8 cellular contexts compared by ENCODE assay signal in the genomic region with DNA sequence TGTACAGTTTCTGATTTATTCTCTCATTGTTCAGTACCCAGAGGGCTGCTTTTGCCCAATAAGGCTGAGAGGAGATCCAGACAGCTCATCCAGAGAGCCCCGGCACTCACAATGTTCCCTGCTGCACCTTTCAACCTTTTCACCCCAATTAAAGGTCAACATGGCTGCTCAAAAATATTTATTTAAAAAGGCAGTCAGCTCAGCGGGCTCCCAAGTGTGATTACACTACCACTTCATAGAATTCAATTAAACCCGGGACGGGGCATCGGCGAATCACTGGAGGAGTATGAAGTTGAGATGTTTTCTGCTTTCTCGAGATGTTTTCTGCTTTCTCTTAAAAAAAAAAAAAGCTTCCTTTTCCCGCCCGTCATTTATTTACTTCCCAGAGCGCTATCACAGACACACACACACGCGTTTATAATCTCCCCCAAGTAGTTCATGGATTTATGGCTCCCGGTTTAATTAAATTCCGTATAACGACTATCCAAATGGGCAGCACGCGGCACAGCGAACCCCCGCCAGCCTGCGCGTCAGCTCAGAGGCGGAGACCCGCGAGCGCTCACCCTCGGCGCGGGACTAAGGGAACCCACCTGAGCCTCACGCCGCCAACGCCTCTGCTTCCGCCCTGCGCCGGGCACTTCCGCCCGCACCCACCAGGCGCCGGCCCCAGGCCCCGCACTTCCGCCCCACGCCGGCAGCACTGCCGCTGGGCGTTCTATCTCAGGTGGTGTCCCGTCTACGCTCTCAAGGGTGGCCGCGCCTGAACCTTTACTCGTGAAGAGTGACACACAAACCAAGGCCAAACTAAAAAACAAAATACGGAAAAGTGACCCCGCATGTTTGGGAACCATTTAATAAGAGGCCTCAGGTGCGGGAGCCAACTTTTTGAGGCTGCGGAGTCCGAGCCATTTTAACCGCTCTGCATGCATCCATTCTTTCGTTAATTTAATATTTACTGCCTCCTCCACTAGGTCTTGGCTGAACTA. TPM values are rescaled to one million over a fixed set of nuclear protein-coding genes. Genes with fewer than 3 reads are reported as not detected.
A peak's percentile ranks its signal among the peaks of the same experiment; 100 is the strongest.
DNase-seq lines count a peak whose midpoint lies in the region; ATAC-seq and TF ChIP-seq lines count a peak whose summit lies in the region.

C5orf63 (minus strand) TSS at position 642 of the 986 bp plus-strand sequence. CDS start 14,507 bp downstream, outside the sequence.

- peaks cover 5% of the 10 kb centered on the region for H3K36me3 Mint-ChIP-seq in T-helper 1 cell treated with Interleukin-12 subunit alpha and Interleukin-12 subunit beta and Interleukin-4 antibody, amounts not matched to agents 30 μg/mL and 1 μg/mL, for 36 hours (ENCODE audit: low read depth)

- H3K4me1 ChIP-seq in adrenal gland (replicated peaks in 1 of 2) (peaks cover 0 to 10% of the 10 kb centered on the region in 2 donors), iPS-15b (ENCODE audit: control insufficient read depth, insufficient read depth, low read length) (peaks cover 33% of the 10 kb centered on the region)

- H3K4me3 Mint-ChIP-seq in T-helper 1 cell treated with Interleukin-12 subunit alpha and Interleukin-12 subunit beta and Interleukin-4 antibody, amounts not matched to agents 30 μg/mL and 1 μg/mL, for 36 hours = peak within 1 kb of the TSS; percentile 88

- DNase-seq in COR-L47 (lab: John Stamatoyannopoulos, UW) = peak; percentile 79
- peak; percentile 84 for DNase-seq in HT-29 (ENCODE audit: low spot score)
- DNase-seq in adrenal gland = peak; percentile 30 to 66 (median 50)
- peak; percentile 86 for DNase-seq in stimulated activated CD4-positive, alpha-beta T cell treated with anti-CD3 and anti-CD28 coated beads, Interleukin-15, amount 100 ng/mL, for 24 hours
- no peak for DNase-seq in foreskin melanocyte

- intact Hi-C loops in adrenal gland (cut with DNase I) = no loop called here

- H3K4me1 Mint-ChIP-seq in T-helper 1 cell treated with Interleukin-12 subunit alpha and Interleukin-12 subunit beta and Interleukin-4 antibody, amounts not matched to agents 30 μg/mL and 1 μg/mL, for 36 hours (ENCODE audit: low read depth) = peaks cover 15% of the 10 kb centered on the region

- WGBS in adrenal gland, 4 donors = 12 to 34% (median 21%) methylated on average over 52 to 56 of the region's 56 CpGs

- peak within 1 kb of the TSS; percentile 87 for H3K27ac Mint-ChIP-seq in T-helper 1 cell treated with Interleukin-12 subunit alpha and Interleukin-12 subunit beta and Interleukin-4 antibody, amounts not matched to agents 30 μg/mL and 1 μg/mL, for 36 hours

- no peaks in the 10 kb centered on the region for H3K9me3 Mint-ChIP-seq in T-helper 1 cell treated with Interleukin-12 subunit alpha and Interleukin-12 subunit beta and Interleukin-4 antibody, amounts not matched to agents 30 μg/mL and 1 μg/mL, for 36 hours

- ATAC-seq in GM21367 (IDR thresholded peaks at IDR 0.05; ENCODE audit: unreplicated experiment) = peak; percentile 98

- H3K27ac ChIP-seq in adrenal gland = peak within 1 kb of the TSS in 2 of 5 donors; percentile 24 to 46

- H3K9me3 ChIP-seq in adrenal gland (replicated peaks in 1 of 3) (no peaks in the 10 kb centered on the region), iPS-15b (ENCODE audit: control insufficient read depth, insufficient read depth, low read length) (no peaks in the 10 kb centered on the region)

- no peaks in the 10 kb centered on the region for H3K27me3 ChIP-seq in adrenal gland
- no peaks in the 10 kb centered on the region for H3K27me3 ChIP-seq in iPS-15b (ENCODE audit: control insufficient read depth, insufficient read depth, low read length)

- no peaks in the 10 kb centered on the region for H3K36me3 ChIP-seq in adrenal gland (replicated peaks in 1 of 2)
- no peaks in the 10 kb centered on the region for H3K36me3 ChIP-seq in iPS-15b (ENCODE audit: control insufficient read depth, insufficient read depth, low read length)

- TF ChIP-seq POLR2A in adrenal gland (IDR thresholded peaks at IDR 0.05) = no peak

- H3K9ac ChIP-seq in iPS-15b (ENCODE audit: low read depth, low read length) = peak within 1 kb of the TSS; percentile 66

- H3K27me3 Mint-ChIP-seq in T-helper 1 cell treated with Interleukin-12 subunit alpha and Interleukin-12 subunit beta and Interleukin-4 antibody, amounts not matched to agents 30 μg/mL and 1 μg/mL, for 36 hours (ENCODE audit: low read depth) = no peaks in the 10 kb centered on the region

- H3K4me3 ChIP-seq in adrenal gland (peak within 1 kb of the TSS; percentile 30 to 67 (median 50)), iPS-15b (ENCODE audit: low read depth, low read length) (peak within 1 kb of the TSS; percentile 60)

- peak in 4 of 6 experiments; percentile 41 to 50 (median 44) for TF ChIP-seq CTCF in adrenal gland (IDR thresholded peaks at IDR 0.05)

RNA-seq across cellular contexts. Expression of gene C5orf63, which starts in this region (rescaled TPM):
- total RNA-seq in HT-29 (2014; rRNA removed; shearing (Covaris generic)) = 4.4 and 8.1 TPM in 2 replicates
- total RNA-seq in adrenal gland = 1 to 10 TPM in 7 of 8 donors, not detected in 1; 1.6 to 6.8 (median 4.6) TPM
- polyA plus RNA-seq in adrenal gland = 1 to 10 TPM; 3.1 to 4.3 (median 3.4) TPM
